ENCODE assay signal across 20 cellular contexts in genomic region chr11:66852466-66853241, GRCh38. TPM values are rescaled to one million over a fixed set of nuclear protein-coding genes. Genes with fewer than 3 reads are reported as not detected.
A peak's percentile ranks its signal among the peaks of the same experiment; 100 is the strongest.
DNase-seq lines count a peak whose midpoint lies in the region; ATAC-seq, FAIRE-seq and TF ChIP-seq lines count a peak whose summit lies in the region.
"Had no signal": no experiment of that assay in that cellular context is flagged by ENCODE, and none has a peak within 500 bp of the region (broad histone marks: within the 10 kb centered on the region; RNA-seq: fewer than 3 reads in every experiment).

No MANE protein-coding gene starts in this region.

- H3K4me3 ChIP-seq in Caco-2 (ENCODE audit: low read depth, low read length) (no peak overlapping the region), neuronal stem cell (ENCODE audit: low read length in 2 of 2) (no peak overlapping the region)
- H3K4me3 ChIP-seq: esophagus squamous epithelium, gastroesophageal sphincter, pancreas, tibial nerve had no signal

- peak overlapping the region; percentile 90 for H2AK5ac ChIP-seq in neuronal stem cell (ENCODE audit: low read depth, low read length)

- no peak overlapping the region for H3K4ac ChIP-seq in neuronal stem cell (ENCODE audit: low read length)

- no peak overlapping the region for H3K4me2 ChIP-seq in neuronal stem cell (ENCODE audit: insufficient read depth, low read length, poor library complexity, severe bottlenecking)

- no TSS peak for BruUV-seq in Caco-2 (replicated peaks; lab: Mats Ljungman, UMichigan)

- POLR2A ChIA-PET in Caco-2 (lab: Charles Lee) = interaction anchor here (1.2 kb wide), 1 partner anchor 10 kb away, joined by 6 read pairs; the partner anchor contains the start of gene RCE1

- no peak overlapping the region for H4K8ac ChIP-seq in neuronal stem cell (ENCODE audit: low read depth, low read length)

- WGBS in neuronal stem cell (ENCODE audit: extremely low coverage in 2 of 2, insufficient read length in 2 of 2, insufficient replicate concordance in 1 of 2), 2 donors = no CpG with 5 or more reads among the region's 26 CpGs

- peaks cover 7% of the 10 kb centered on the region for H3K79me1 ChIP-seq in neuronal stem cell (ENCODE audit: low read depth, low read length)

- H3K9me3 Mint-ChIP-seq in Caco-2 (ENCODE audit: unreplicated experiment) = no peaks in the 10 kb centered on the region
- H3K9me3 Mint-ChIP-seq in activated T-helper 2 cell treated with anti-CD3 and anti-CD28 coated beads, Interferon-gamma antibody, Interleukin-2, Interleukin-4, amounts not matched to agents 10 μg/mL and 5 μg/mL and 100 μg/mL, durations not matched to agents 14 hours and 24 hours and 36 hours = no peaks in the 10 kb centered on the region
- H3K9me3 Mint-ChIP-seq: activated CD4-positive, alpha-beta T cell treated with anti-CD3 and anti-CD28 coated beads, Interleukin-2, amount 10 ng/mL, durations not matched to agents 24 days and 14 days had no signal

- no peak overlapping the region for H3K23ac ChIP-seq in neuronal stem cell (ENCODE audit: low read depth, low read length, poor library complexity)

- no peak overlapping the region for H2BK120ac ChIP-seq in neuronal stem cell (ENCODE audit: low read depth, low read length)

- H3K9me3 ChIP-seq in Caco-2 = no peaks in the 10 kb centered on the region
- no peaks in the 10 kb centered on the region for H3K9me3 ChIP-seq in neuronal stem cell (replicated peaks in 1 of 2; ENCODE audit: control insufficient read depth in 2 of 2, insufficient read depth in 1 of 2, low read depth in 1 of 2, low read length in 2 of 2)
- H3K9me3 ChIP-seq: esophagus squamous epithelium, gastroesophageal sphincter, pancreas, tibial nerve had no signal

- no peak overlapping the region for H2AFZ ChIP-seq in neuronal stem cell (ENCODE audit: low read length)

- DNase-seq in Caco-2 = peak in 1 of 2 experiments; percentile 43
- DNase-seq in GM12892 (ENCODE audit: insufficient read length) = peak; percentile 14
- no peak for DNase-seq in activated T-helper 2 cell treated with anti-CD3 and anti-CD28 coated beads, Interferon-gamma antibody, Interleukin-2, Interleukin-4, amounts not matched to agents 10 μg/mL and 5 μg/mL and 100 μg/mL, durations not matched to agents 14 hours and 24 hours and 36 hours (ENCODE audit: low spot score)
- DNase-seq in neuronal stem cell (ENCODE audit: low spot score) = no peak
- no peak for DNase-seq in superior temporal gyrus (ENCODE audit: extremely low spot score)
- DNase-seq in NCI-H510A treated with DMSO at 0.1 percent for 48 hours (lab: John Stamatoyannopoulos, UW) = no peak
- DNase-seq: activated CD8-positive, alpha-beta memory T cell treated with anti-CD3 and anti-CD28 coated beads, Interleukin-2, amount 50 U/mL, for 48 hours; activated gamma-delta T cell treated with Interleukin-2 at 50 U/mL for 16 hours; cerebellar nuclear complex; effector CD8-positive, alpha-beta T cell; esophagus squamous epithelium; mesenchymal stem cell; stimulated activated naive CD4-positive, alpha-beta T cell; T-helper 17 cell had no signal

- H3K27me3 ChIP-seq in Caco-2 (replicated peaks; ENCODE audit: control insufficient read depth, insufficient read depth, low read length) (no peaks in the 10 kb centered on the region), neuronal stem cell (ENCODE audit: control insufficient read depth in 3 of 3, insufficient read depth in 3 of 3, low read depth in 1 of 3, low read length in 3 of 3) (no peaks in the 10 kb centered on the region)
- H3K27me3 ChIP-seq: esophagus squamous epithelium, gastroesophageal sphincter, pancreas, tibial nerve had no signal

- no peaks in the 10 kb centered on the region for H3K36me3 ChIP-seq in Caco-2 (ENCODE audit: control insufficient read depth, insufficient read depth, low read length)
- H3K36me3 ChIP-seq in neuronal stem cell (replicated peaks in 1 of 2; ENCODE audit: control insufficient read depth in 2 of 2, insufficient read depth in 2 of 2, low read length in 2 of 2) = peaks cover 8 to 23% of the 10 kb centered on the region in 2 donors
- H3K36me3 ChIP-seq: pancreas had no signal

- TF ChIP-seq POLR2A in GM12892 (IDR thresholded peaks at IDR 0.05; ENCODE audit: low read depth, low read length) = no peak

- H2BK5ac ChIP-seq in neuronal stem cell (ENCODE audit: low read length) = peak overlapping the region; percentile 55

- FAIRE-seq in GM12892 (lab: Jason Lieb, UNC) = no peak
- FAIRE-seq: keratinocyte, pancreas had no signal

- H3K36me3 Mint-ChIP-seq in Caco-2 (ENCODE audit: insufficient read depth, unreplicated experiment) = peaks cover 39% of the 10 kb centered on the region
- no peaks in the 10 kb centered on the region for H3K36me3 Mint-ChIP-seq in activated T-helper 2 cell treated with anti-CD3 and anti-CD28 coated beads, Interferon-gamma antibody, Interleukin-2, Interleukin-4, amounts not matched to agents 10 μg/mL and 5 μg/mL and 100 μg/mL, durations not matched to agents 14 hours and 24 hours and 36 hours (ENCODE audit: low read depth)

- intact Hi-C loops in Caco-2 (cut with micrococcal nuclease; ENCODE audit: unreplicated experiment) = no loop called here
- intact Hi-C loops in activated T-helper 2 cell treated with anti-CD3 and anti-CD28 coated beads, Interferon-gamma antibody, Interleukin-2, Interleukin-4, amounts not matched to agents 10 μg/mL and 5 μg/mL and 100 μg/mL, durations not matched to agents 14 hours and 24 hours and 36 hours (cut with micrococcal nuclease) = no loop called here

- H2BK15ac ChIP-seq in neuronal stem cell (ENCODE audit: low read length) = no peak overlapping the region

- H3K4me1 ChIP-seq in Caco-2 = peaks cover 9% of the 10 kb centered on the region
- peaks cover 4 to 14% of the 10 kb centered on the region in 2 donors for H3K4me1 ChIP-seq in neuronal stem cell (ENCODE audit: control insufficient read depth in 2 of 2, insufficient read depth in 1 of 2, low read depth in 1 of 2, low read length in 2 of 2)

- no peak overlapping the region for H3K27ac ChIP-seq in neuronal stem cell (replicated peaks; ENCODE audit: low read length)
- H3K27ac ChIP-seq: esophagus squamous epithelium, gastroesophageal sphincter, pancreas, tibial nerve had no signal

- CTCF ChIA-PET in Caco-2 (lab: Charles Lee) = interaction anchor here (0.9 to 1.6 kb wide), 3 partner anchors 10 to 203 kb away, joined by 3 to 6 read pairs (median 4); no protein-coding TSS in a partner anchor

- ATAC-seq in GM18907 (IDR thresholded peaks at IDR 0.05; ENCODE audit: unreplicated experiment) = no peak
- ATAC-seq: gastroesophageal sphincter, pancreas had no signal

- TF ChIP-seq CTCF in Caco-2 (IDR thresholded peaks at IDR 0.05; ENCODE audit: insufficient read depth in 1 of 2, low read depth in 1 of 2, low read length in 1 of 2, severe bottlenecking in 1 of 2, unreplicated experiment in 1 of 2) = no peak

- H3K4me1 Mint-ChIP-seq in Caco-2 (ENCODE audit: low read depth, unreplicated experiment) = peaks cover 8% of the 10 kb centered on the region
- H3K4me1 Mint-ChIP-seq in activated T-helper 2 cell treated with anti-CD3 and anti-CD28 coated beads, Interferon-gamma antibody, Interleukin-2, Interleukin-4, amounts not matched to agents 10 μg/mL and 5 μg/mL and 100 μg/mL, durations not matched to agents 14 hours and 24 hours and 36 hours (ENCODE audit: low read depth) = peaks cover 12% of the 10 kb centered on the region

- H3K14ac ChIP-seq in neuronal stem cell (ENCODE audit: low read length) = no peak overlapping the region

- no peaks in the 10 kb centered on the region for H3K27me3 Mint-ChIP-seq in Caco-2 (ENCODE audit: insufficient read depth, unreplicated experiment)
- H3K27me3 Mint-ChIP-seq in activated T-helper 2 cell treated with anti-CD3 and anti-CD28 coated beads, Interferon-gamma antibody, Interleukin-2, Interleukin-4, amounts not matched to agents 10 μg/mL and 5 μg/mL and 100 μg/mL, durations not matched to agents 14 hours and 24 hours and 36 hours (ENCODE audit: low read depth) = no peaks in the 10 kb centered on the region
- H3K27me3 Mint-ChIP-seq: activated CD4-positive, alpha-beta T cell treated with anti-CD3 and anti-CD28 coated beads, Interleukin-2, amount 10 ng/mL, durations not matched to agents 24 days and 14 days; T-helper 17 cell had no signal

- no peak overlapping the region for H3K4me3 Mint-ChIP-seq in Caco-2 (ENCODE audit: unreplicated experiment)
- no peak overlapping the region for H3K4me3 Mint-ChIP-seq in activated T-helper 2 cell treated with anti-CD3 and anti-CD28 coated beads, Interferon-gamma antibody, Interleukin-2, Interleukin-4, amounts not matched to agents 10 μg/mL and 5 μg/mL and 100 μg/mL, durations not matched to agents 14 hours and 24 hours and 36 hours (ENCODE audit: low read depth)

- H3K9ac ChIP-seq in neuronal stem cell (ENCODE audit: low read depth, low read length, poor library complexity) = no peak overlapping the region

- peak overlapping the region; percentile 6 for H3K27ac Mint-ChIP-seq in Caco-2 (ENCODE audit: unreplicated experiment)
- peak overlapping the region; percentile 78 for H3K27ac Mint-ChIP-seq in activated T-helper 2 cell treated with anti-CD3 and anti-CD28 coated beads, Interferon-gamma antibody, Interleukin-2, Interleukin-4, amounts not matched to agents 10 μg/mL and 5 μg/mL and 100 μg/mL, durations not matched to agents 14 hours and 24 hours and 36 hours

- no peak overlapping the region for H4K91ac ChIP-seq in neuronal stem cell (ENCODE audit: low read depth, low read length, poor library complexity)

- peak overlapping the region; percentile 58 for H2BK12ac ChIP-seq in neuronal stem cell (ENCODE audit: low read length)

- no peak overlapping the region for H3K18ac ChIP-seq in neuronal stem cell (ENCODE audit: low read length)

RNA-seq across cellular contexts. Expression of gene LRFN4, which starts 4.2 kb away (rescaled TPM):
- total RNA-seq in Caco-2 (2022) = 14.1 and 17.3 TPM in 2 replicates
- 2.0 TPM for polyA plus RNA-seq in GM12892 (2012; ENCODE audit: missing spikeins)
- 48.9 and 50.3 TPM in 2 replicates for total RNA-seq in activated T-helper 2 cell treated with anti-CD3 and anti-CD28 coated beads, Interferon-gamma antibody, Interleukin-2, Interleukin-4, amounts not matched to agents 10 μg/mL and 5 μg/mL and 100 μg/mL, durations not matched to agents 14 hours and 24 hours and 36 hours
- polyA plus RNA-seq in neuronal stem cell (2013, experiment 1 of 2) = 19.8 TPM
- 20.8 TPM for polyA plus RNA-seq in neuronal stem cell (2013, experiment 2 of 2)

RNA-seq across cellular contexts. Expression of gene RCE1, which starts 9.4 kb away (rescaled TPM):
- 57.6 and 60.7 TPM in 2 replicates for total RNA-seq in Caco-2 (2022)
- polyA plus RNA-seq in GM12892 (2012; ENCODE audit: missing spikeins) = 8.6 TPM
- total RNA-seq in activated T-helper 2 cell treated with anti-CD3 and anti-CD28 coated beads, Interferon-gamma antibody, Interleukin-2, Interleukin-4, amounts not matched to agents 10 μg/mL and 5 μg/mL and 100 μg/mL, durations not matched to agents 14 hours and 24 hours and 36 hours = 27.5 and 27.8 TPM in 2 replicates
- 25.4 TPM for polyA plus RNA-seq in neuronal stem cell (2013, experiment 1 of 2)
- 23.9 TPM for polyA plus RNA-seq in neuronal stem cell (2013, experiment 2 of 2)
